ENCODE assay signal across 8 cellular contexts in genomic region chr20:45362804-45363610, GRCh38. TPM values are rescaled to one million over a fixed set of nuclear protein-coding genes. Genes with fewer than 3 reads are reported as not detected.
DNase-seq lines count a peak whose midpoint lies in the region; FAIRE-seq and TF ChIP-seq lines count a peak whose summit lies in the region.

TSS of gene SYS1 (plus strand) at chr20:45363156. CDS start at chr20:45363532, 376 bp downstream.

- WGBS in neuronal stem cell (ENCODE audit: extremely low coverage in 2 of 2, insufficient read length in 2 of 2, insufficient replicate concordance in 1 of 2), 2 donors, result no CpG with 5 or more reads among the region's 55 CpGs

- peaks cover 5% of the 10 kb centered on the region; the same call in 1 of the 2 replicates for H3K27me3 Mint-ChIP-seq in HFFc6 (ENCODE audit: insufficient read depth)
- no peaks in the 10 kb centered on the region for H3K27me3 Mint-ChIP-seq in activated naive CD4-positive, alpha-beta T cell treated with anti-CD3 and anti-CD28 coated beads for 36 hours (ENCODE audit: low read depth)

- H3K4me1 ChIP-seq in neuronal stem cell (ENCODE audit: control insufficient read depth in 2 of 2, insufficient read depth in 1 of 2, low read depth in 1 of 2, low read length in 2 of 2), result peaks cover 5% of the 10 kb centered on the region in 2 donors

- no peaks in the 10 kb centered on the region for H3K9me3 Mint-ChIP-seq in HFFc6
- H3K9me3 Mint-ChIP-seq in activated naive CD4-positive, alpha-beta T cell treated with anti-CD3 and anti-CD28 coated beads for 36 hours, result no peaks in the 10 kb centered on the region

- H2AFZ ChIP-seq in neuronal stem cell (ENCODE audit: low read length), result peak within 1 kb of the TSS; percentile 97

- H3K79me1 ChIP-seq in neuronal stem cell (ENCODE audit: low read depth, low read length), result peaks cover 2% of the 10 kb centered on the region

- H4K91ac ChIP-seq in neuronal stem cell (ENCODE audit: low read depth, low read length, poor library complexity), result no peak within 1 kb of the TSS

- no peak within 1 kb of the TSS for H3K4ac ChIP-seq in neuronal stem cell (ENCODE audit: low read length)

- no peaks in the 10 kb centered on the region for H3K9me3 ChIP-seq in neuronal stem cell (replicated peaks in 1 of 2; ENCODE audit: control insufficient read depth in 2 of 2, insufficient read depth in 1 of 2, low read depth in 1 of 2, low read length in 2 of 2)

- H3K36me3 Mint-ChIP-seq in HFFc6 (ENCODE audit: low read depth), result peaks cover 5% of the 10 kb centered on the region; the same call in 1 of the 2 replicates
- peaks cover 3% of the 10 kb centered on the region for H3K36me3 Mint-ChIP-seq in activated naive CD4-positive, alpha-beta T cell treated with anti-CD3 and anti-CD28 coated beads for 36 hours (ENCODE audit: low read depth)

- peak within 1 kb of the TSS; percentile 94 for H3K18ac ChIP-seq in neuronal stem cell (ENCODE audit: low read length)

- intact Hi-C loops in activated naive CD4-positive, alpha-beta T cell treated with anti-CD3 and anti-CD28 coated beads for 36 hours (cut with micrococcal nuclease), result loop anchor here (1.0 to 5.0 kb wide), 10 partner anchors 8 to 408 kb away; partner anchors contain the start of genes PIGT, SDC4 and STK4

- H3K14ac ChIP-seq in neuronal stem cell (ENCODE audit: low read length), result no peak within 1 kb of the TSS

- peak within 1 kb of the TSS; percentile 85 for H3K27ac ChIP-seq in neuronal stem cell (replicated peaks; ENCODE audit: low read length)

- peak within 1 kb of the TSS; percentile 63 for H3K4me2 ChIP-seq in neuronal stem cell (ENCODE audit: insufficient read depth, low read length, poor library complexity, severe bottlenecking)

- TF ChIP-seq CTCF in HFFc6 (IDR thresholded peaks at IDR 0.05), result peak; percentile 93
- TF ChIP-seq CTCF in subcutaneous adipose tissue (IDR thresholded peaks at IDR 0.05; ENCODE audit: low read depth), result no peak

- CTCF ChIA-PET in activated naive CD4-positive, alpha-beta T cell treated with anti-CD3 and anti-CD28 coated beads for 36 hours (lab: Charles Lee), result interaction anchor here (0.6 to 9.8 kb wide), 30 partner anchors 9 to 1717 kb away, joined by 3 to 118 read pairs (median 4); no protein-coding TSS in a partner anchor

- H2BK12ac ChIP-seq in neuronal stem cell (ENCODE audit: low read length), result peak within 1 kb of the TSS; percentile 12

- H3K4me3 ChIP-seq in GM08714 (ENCODE audit: low read length) (peak within 1 kb of the TSS; percentile 73), neuronal stem cell (ENCODE audit: low read length in 2 of 2) (peak within 1 kb of the TSS; percentile 86 to 89)

- H3K9ac ChIP-seq in neuronal stem cell (ENCODE audit: low read depth, low read length, poor library complexity), result peak within 1 kb of the TSS; percentile 99

- H2BK15ac ChIP-seq in neuronal stem cell (ENCODE audit: low read length), result peak within 1 kb of the TSS; percentile 57

- FAIRE-seq in frontal cortex (lab: Jason Lieb, UNC), result no peak

- no peaks in the 10 kb centered on the region for H3K27me3 ChIP-seq in neuronal stem cell (ENCODE audit: control insufficient read depth in 3 of 3, insufficient read depth in 3 of 3, low read depth in 1 of 3, low read length in 3 of 3)

- no peak within 1 kb of the TSS for H2AK5ac ChIP-seq in neuronal stem cell (ENCODE audit: low read depth, low read length)

- peak; percentile 99 for DNase-seq in HFFc6
- peak; percentile 98 for DNase-seq in NAMALWA (ENCODE audit: low spot score)
- peak; percentile 100 for DNase-seq in SK-N-DZ (ENCODE audit: low spot score)
- peak; percentile 99 for DNase-seq in activated naive CD4-positive, alpha-beta T cell treated with anti-CD3 and anti-CD28 coated beads for 36 hours
- peak; percentile 80 to 94 for DNase-seq in frontal cortex (ENCODE audit: low spot score in 2 of 2)
- peak; percentile 98 for DNase-seq in neuronal stem cell (ENCODE audit: low spot score)

- no peak within 1 kb of the TSS for H2BK5ac ChIP-seq in neuronal stem cell (ENCODE audit: low read length)

- peaks cover 16 to 29% of the 10 kb centered on the region in 2 donors for H3K36me3 ChIP-seq in neuronal stem cell (replicated peaks in 1 of 2; ENCODE audit: control insufficient read depth in 2 of 2, insufficient read depth in 2 of 2, low read length in 2 of 2)

- H3K23ac ChIP-seq in neuronal stem cell (ENCODE audit: low read depth, low read length, poor library complexity), result peak within 1 kb of the TSS; percentile 92

- H4K8ac ChIP-seq in neuronal stem cell (ENCODE audit: low read depth, low read length), result peak within 1 kb of the TSS; percentile 99

- H3K27ac Mint-ChIP-seq in HFFc6, result peak within 1 kb of the TSS; percentile 100
- H3K27ac Mint-ChIP-seq in activated naive CD4-positive, alpha-beta T cell treated with anti-CD3 and anti-CD28 coated beads for 36 hours, result peak within 1 kb of the TSS; percentile 97

- peak within 1 kb of the TSS; percentile 100 for H3K4me3 Mint-ChIP-seq in HFFc6
- H3K4me3 Mint-ChIP-seq in activated naive CD4-positive, alpha-beta T cell treated with anti-CD3 and anti-CD28 coated beads for 36 hours, result peak within 1 kb of the TSS; percentile 96

- H3K4me1 Mint-ChIP-seq in HFFc6 (ENCODE audit: low read depth), result peaks cover 44% of the 10 kb centered on the region
- H3K4me1 Mint-ChIP-seq in activated naive CD4-positive, alpha-beta T cell treated with anti-CD3 and anti-CD28 coated beads for 36 hours (ENCODE audit: low read depth), result peaks cover 47% of the 10 kb centered on the region

- no peak within 1 kb of the TSS for H2BK120ac ChIP-seq in neuronal stem cell (ENCODE audit: low read depth, low read length)

RNA-seq across cellular contexts. Expression of gene SYS1, which starts in this region (rescaled TPM):
- total RNA-seq in HFFc6 (2021; fragmentation: NEBNext Ultra II Directional; extraction: Animal tissue kit (Norgen Biotek cat#: 25700)), result 10 to 100 TPM; 22.9 to 34.1 (median 27.6) TPM
- polyA plus RNA-seq in SK-N-DZ (2014; cell fraction: cytosol; rRNA removed), result 16.3 and 41.5 TPM in 2 replicates
- 7.9 and 12.1 TPM in 2 replicates for polyA plus RNA-seq in SK-N-DZ (2014; cell fraction: nucleus; rRNA removed)
- total RNA-seq in activated naive CD4-positive, alpha-beta T cell treated with anti-CD3 and anti-CD28 coated beads for 36 hours, result 10 to 100 TPM; 24.0 to 26.0 TPM
- total RNA-seq in frontal cortex (25.7 TPM), subcutaneous adipose tissue (10 to 100 TPM; 24.3 to 34.8 (median 31.4) TPM)
- 16.8 TPM for polyA plus RNA-seq in neuronal stem cell (2013, experiment 1 of 2)
- 16.4 TPM for polyA plus RNA-seq in neuronal stem cell (2013, experiment 2 of 2)

Comparison
In these comparisons a context has a peak if more than half of its experiments do, and no peak if none do; other contexts are left out.
1. Peak in every context shown above with its lines: DNase-seq, H3K4me3 ChIP-seq and H3K27ac ChIP-seq.